Comparison of ENCODE assay signal across 20 cellular contexts in the genomic region with DNA sequence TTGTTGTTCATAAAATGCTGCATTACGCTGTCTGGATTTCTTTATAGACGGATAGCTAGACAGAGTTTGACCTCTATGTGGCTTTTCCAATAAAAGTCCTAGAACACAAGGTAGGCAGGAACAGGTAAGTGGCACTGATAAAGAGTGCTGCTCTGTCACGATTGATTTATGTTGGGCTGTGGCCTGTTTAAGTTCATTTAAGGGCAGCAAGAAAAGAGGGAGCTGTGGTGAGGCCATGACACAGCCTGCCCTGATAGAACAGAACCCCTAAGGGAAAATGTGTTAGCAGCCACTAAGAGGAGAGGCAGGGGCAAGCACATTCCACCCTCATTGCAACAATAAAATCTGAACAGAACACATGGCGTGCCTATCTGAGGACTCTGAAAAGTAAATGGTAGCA. TPM values are rescaled to one million over a fixed set of nuclear protein-coding genes. Genes with fewer than 3 reads are reported as not detected.
A peak's percentile ranks its signal among the peaks of the same experiment; 100 is the strongest.
DNase-seq lines count a peak whose midpoint lies in the region; ATAC-seq and TF ChIP-seq lines count a peak whose summit lies in the region.
"Had no signal": no experiment of that assay in that cellular context is flagged by ENCODE, and none has a peak within 500 bp of the region (broad histone marks: within the 10 kb centered on the region; RNA-seq: fewer than 3 reads in every experiment).

No MANE protein-coding gene starts in this region.

- H3K4me1 ChIP-seq in cardiac muscle cell (ENCODE audit: low read depth) (peaks cover 37% of the 10 kb centered on the region), left ventricle myocardium inferior (peaks cover 22% of the 10 kb centered on the region), body of pancreas (peaks cover 51% of the 10 kb centered on the region), mucosa of rectum (ENCODE audit: control insufficient read depth in 2 of 2, insufficient read depth in 2 of 2, low read length in 2 of 2) (peaks cover 33 to 56% of the 10 kb centered on the region in 2 donors)

- peak overlapping the region in 1 of 2 donors; percentile 9 for H3K9ac ChIP-seq in mucosa of rectum (ENCODE audit: low read depth in 1 of 2, low read length in 2 of 2)
- H3K9ac ChIP-seq: SK-N-SH had no signal

- H3K27me3 ChIP-seq in cardiac muscle cell, result no peaks in the 10 kb centered on the region
- no peaks in the 10 kb centered on the region for H3K27me3 ChIP-seq in left ventricle myocardium inferior (ENCODE audit: low read depth)
- H3K27me3 ChIP-seq in body of pancreas, result no peaks in the 10 kb centered on the region
- no peaks in the 10 kb centered on the region for H3K27me3 ChIP-seq in mucosa of rectum (ENCODE audit: control insufficient read depth in 2 of 2, insufficient read depth in 2 of 2, low read length in 2 of 2)
- no peaks in the 10 kb centered on the region for H3K27me3 ChIP-seq in dorsolateral prefrontal cortex

- DNase-seq in cardiac muscle cell (ENCODE audit: low read depth in 1 of 2, low spot score in 1 of 2) (peak in 1 of 2 donors; percentile 23), left ventricle myocardium inferior (no peak), body of pancreas (no peak), midbrain (lab: John Stamatoyannopoulos, UW) (no peak), dorsolateral prefrontal cortex (no peak)
- DNase-seq: EL, GF-D8, GOT3, HCEC 1CT, IMR-90, NCI-H1417 treated with DMSO at 0.1 percent for 48 hours, NCI-H187, NCI-H226, NCI-H510A treated with DMSO at 0.1 percent for 48 hours, SHP77 treated with DMSO at 0.1 percent for 48 hours, SK-N-SH had no signal

- ATAC-seq in body of pancreas (peak; percentile 51), HG02588 (IDR thresholded peaks at IDR 0.05; ENCODE audit: unreplicated experiment) (no peak), HG03521 (IDR thresholded peaks at IDR 0.05; ENCODE audit: unreplicated experiment) (no peak)

- no peak for TF ChIP-seq POLR2A in body of pancreas (IDR thresholded peaks at IDR 0.05)

- TF ChIP-seq CTCF in cardiac muscle cell (IDR thresholded peaks at IDR 0.05; ENCODE audit: low read depth, low read length) (no peak), left ventricle myocardium inferior (IDR thresholded peaks at IDR 0.05; ENCODE audit: borderline replicate concordance) (no peak), body of pancreas (IDR thresholded peaks at IDR 0.05) (no peak), dorsolateral prefrontal cortex (IDR thresholded peaks at IDR 0.05 in 54 of 56, conservative IDR thresholded peaks at IDR 0.05 in 2 of 56; ENCODE audit: low read depth in 1 of 56, partially characterized antibody in 56 of 56) (no peak)

- intact Hi-C loops in left ventricle myocardium inferior (cut with micrococcal nuclease) (no loop called here), body of pancreas (cut with DNase I) (no loop called here), dorsolateral prefrontal cortex (cut with DNase I) (no loop called here)

- H3K27ac ChIP-seq in cardiac muscle cell, result peak overlapping the region; percentile 72
- no peak overlapping the region for H3K27ac ChIP-seq in left ventricle myocardium inferior (replicated peaks)
- H3K27ac ChIP-seq in body of pancreas, result peak overlapping the region in 1 of 4 donors; percentile 21
- peak overlapping the region; percentile 59 to 85 for H3K27ac ChIP-seq in mucosa of rectum (ENCODE audit: low read depth in 2 of 2, low read length in 2 of 2)
- peak overlapping the region in 1 of 59 donors; percentile 78 for H3K27ac ChIP-seq in dorsolateral prefrontal cortex
- H3K27ac ChIP-seq: RWPE1 had no signal

- H3K36me3 ChIP-seq in cardiac muscle cell, result no peaks in the 10 kb centered on the region
- no peaks in the 10 kb centered on the region for H3K36me3 ChIP-seq in left ventricle myocardium inferior
- H3K36me3 ChIP-seq in body of pancreas (replicated peaks in 1 of 2; ENCODE audit: insufficient read depth in 1 of 2, low read depth in 2 of 2), result no peaks in the 10 kb centered on the region
- H3K36me3 ChIP-seq in mucosa of rectum (ENCODE audit: control insufficient read depth in 2 of 2, insufficient read depth in 2 of 2, low read length in 2 of 2), result no peaks in the 10 kb centered on the region

- H3K4me3 ChIP-seq in cardiac muscle cell (no peak overlapping the region), left ventricle myocardium inferior (no peak overlapping the region), body of pancreas (no peak overlapping the region), mucosa of rectum (ENCODE audit: low read length in 2 of 2) (no peak overlapping the region), dorsolateral prefrontal cortex (no peak overlapping the region)

- WGBS in body of pancreas, 2 donors, result 49 to 51% methylated on average over 4 of the region's 4 CpGs

- H3K9me3 ChIP-seq in cardiac muscle cell (ENCODE audit: low read depth) (no peaks in the 10 kb centered on the region), left ventricle myocardium inferior (replicated peaks) (no peaks in the 10 kb centered on the region), body of pancreas (no peaks in the 10 kb centered on the region), mucosa of rectum (ENCODE audit: control insufficient read depth in 2 of 2, low read length in 2 of 2) (no peaks in the 10 kb centered on the region)
- H3K9me3 ChIP-seq: SK-N-SH had no signal

RNA-seq across cellular contexts. Expression of a gene that starts 36.8 kb away (rescaled TPM):
- 754 and 1,350 TPM in 2 replicates for total RNA-seq in cardiac muscle cell
- polyA plus RNA-seq in cardiac muscle cell, result 665 and 1,094 TPM in 2 replicates
- 230 TPM for total RNA-seq in left ventricle myocardium inferior
- total RNA-seq in body of pancreas, result 100 to 1,000 TPM; 423 to 593 TPM
- 100 to 1,000 TPM; 225 to 944 (median 658) TPM for total RNA-seq in dorsolateral prefrontal cortex
